Comparison of ENCODE assay signal across 12 cellular contexts in genomic region chr4:128525939-128526630, GRCh38.
DNase-seq lines count a peak whose midpoint lies in the region; ATAC-seq and TF ChIP-seq lines count a peak whose summit lies in the region.
"Had no signal": no experiment of that assay in that cellular context is flagged by ENCODE, and none has a peak within 500 bp of the region (broad histone marks: within the 10 kb centered on the region; RNA-seq: fewer than 3 reads in every experiment).

No MANE protein-coding gene starts in this region.

- CTCF ChIA-PET in CD4-positive, alpha-beta memory T cell (lab: Charles Lee; ENCODE audit: partially characterized antibody) = no interaction called here

- H2BK120ac ChIP-seq in trophoblast cell (ENCODE audit: insufficient read depth, low read length, poor library complexity) = no peak overlapping the region

- no peak overlapping the region for H3K23ac ChIP-seq in trophoblast cell (ENCODE audit: low read length)

- no peak overlapping the region for H3K18ac ChIP-seq in trophoblast cell (ENCODE audit: low read length)

- no peak overlapping the region for H2BK5ac ChIP-seq in trophoblast cell (ENCODE audit: low read depth, low read length, poor library complexity)

- peaks cover 3 to 10% of the 10 kb centered on the region in 2 donors for H3K27me3 Mint-ChIP-seq in CD4-positive, alpha-beta memory T cell

- H3K4me3 ChIP-seq in esophagus squamous epithelium (no peak overlapping the region), trophoblast cell (ENCODE audit: low read depth, low read length) (no peak overlapping the region)
- no peak overlapping the region for H3K4me3 ChIP-seq in CD4-positive, alpha-beta memory T cell (ENCODE audit: low read length in 2 of 2)
- H3K4me3 ChIP-seq: psoas muscle had no signal

- peaks cover 0 to 2% (median 0%) of the 10 kb centered on the region in 8 donors for H3K9me3 Mint-ChIP-seq in CD4-positive, alpha-beta memory T cell

- H2AK5ac ChIP-seq in trophoblast cell (ENCODE audit: low read length) = no peak overlapping the region

- no peaks in the 10 kb centered on the region for H3K36me3 ChIP-seq in esophagus squamous epithelium
- H3K36me3 ChIP-seq in trophoblast cell (ENCODE audit: control insufficient read depth in 1 of 2, insufficient read depth in 2 of 2, low read length in 2 of 2) = no peaks in the 10 kb centered on the region
- no peaks in the 10 kb centered on the region for H3K36me3 ChIP-seq in CD4-positive, alpha-beta memory T cell (ENCODE audit: insufficient read depth, low read length)

- H4K12ac ChIP-seq in trophoblast cell (ENCODE audit: low read depth, low read length) = no peak overlapping the region

- H3K4me2 ChIP-seq in trophoblast cell (ENCODE audit: low read length) = peak overlapping the region; percentile 17

- POLR2A ChIA-PET in CD4-positive, alpha-beta memory T cell (lab: Charles Lee; ENCODE audit: partially characterized antibody) = no interaction called here

- H3K9me3 ChIP-seq in esophagus squamous epithelium (no peaks in the 10 kb centered on the region), trophoblast cell (ENCODE audit: insufficient read depth, low read depth, low read length) (no peaks in the 10 kb centered on the region)
- H3K9me3 ChIP-seq in CD4-positive, alpha-beta memory T cell (ENCODE audit: control insufficient read depth in 1 of 2, low read length in 2 of 2) = no peaks in the 10 kb centered on the region
- H3K9me3 ChIP-seq: psoas muscle had no signal

- intact Hi-C loops in esophagus squamous epithelium (cut with DNase I) = no loop called here
- intact Hi-C loops in CD4-positive, alpha-beta memory T cell (cut with micrococcal nuclease) = no loop called here

- no peak for TF ChIP-seq CTCF in esophagus squamous epithelium (IDR thresholded peaks at IDR 0.05)

- peaks cover 0 to 1% (median 0%) of the 10 kb centered on the region in 4 donors for H3K4me1 Mint-ChIP-seq in CD4-positive, alpha-beta memory T cell

- no peak overlapping the region for H3K4me3 Mint-ChIP-seq in CD4-positive, alpha-beta memory T cell

- H3K36me3 Mint-ChIP-seq in CD4-positive, alpha-beta memory T cell = no peaks in the 10 kb centered on the region

- H2BK12ac ChIP-seq in trophoblast cell (ENCODE audit: low read length) = no peak overlapping the region

- H3K14ac ChIP-seq in trophoblast cell (ENCODE audit: low read length) = no peak overlapping the region

- no peak for ATAC-seq in HG03354 (IDR thresholded peaks at IDR 0.05; ENCODE audit: poor library complexity, severe bottlenecking, unreplicated experiment)
- ATAC-seq: Panc1, psoas muscle had no signal

- no peak overlapping the region for H4K8ac ChIP-seq in trophoblast cell (ENCODE audit: low read depth, low read length)

- H3K27ac Mint-ChIP-seq in CD4-positive, alpha-beta memory T cell = no peak overlapping the region

- no peak overlapping the region for H2AFZ ChIP-seq in trophoblast cell (ENCODE audit: insufficient read depth, low read length, poor library complexity)

- no peak overlapping the region for H4K91ac ChIP-seq in trophoblast cell (ENCODE audit: low read depth, low read length)

- H3K27me3 ChIP-seq in esophagus squamous epithelium (no peaks in the 10 kb centered on the region), trophoblast cell (ENCODE audit: insufficient read depth, low read length) (no peaks in the 10 kb centered on the region)
- no peaks in the 10 kb centered on the region for H3K27me3 ChIP-seq in CD4-positive, alpha-beta memory T cell (ENCODE audit: insufficient read depth, low read length)

- no peak for TF ChIP-seq POLR2A in esophagus squamous epithelium (IDR thresholded peaks at IDR 0.05)

- H3K9ac ChIP-seq in trophoblast cell (ENCODE audit: low read length) = no peak overlapping the region

- H3K4me1 ChIP-seq in esophagus squamous epithelium (peaks cover 8 to 41% (median 22%) of the 10 kb centered on the region in 3 donors), trophoblast cell (ENCODE audit: control insufficient read depth in 1 of 2, insufficient read depth in 2 of 2, low read length in 2 of 2) (peaks cover 11 to 23% of the 10 kb centered on the region in 2 experiments)
- no peaks in the 10 kb centered on the region for H3K4me1 ChIP-seq in CD4-positive, alpha-beta memory T cell (ENCODE audit: insufficient read depth, low read length)

- DNase-seq in DMS 273 (lab: John Stamatoyannopoulos, UW; ENCODE audit: unreplicated experiment) (peak; percentile 63), OCI-M1 (lab: John Stamatoyannopoulos, UW) (peak; percentile 49), esophagus squamous epithelium (lab: John Stamatoyannopoulos, UW) (no peak), trophoblast cell (peak; percentile 59 to 93), NCI-H2227 (lab: John Stamatoyannopoulos, UW; ENCODE audit: unreplicated experiment) (no peak), NCI-H1092 treated with DMSO at 0.1 percent for 48 hours (lab: John Stamatoyannopoulos, UW) (no peak)
- no peak for DNase-seq in CD4-positive, alpha-beta memory T cell
- DNase-seq: activated gamma-delta T cell treated with Interleukin-2 at 50 U/mL for 16 hours, DND-41, psoas muscle had no signal

- H3K27ac ChIP-seq in esophagus squamous epithelium (peak overlapping the region; percentile 51 to 85 (median 71)), trophoblast cell (ENCODE audit: low read depth, low read length) (peak overlapping the region; percentile 90)
- H3K27ac ChIP-seq in CD4-positive, alpha-beta memory T cell (ENCODE audit: low read depth, low read length) = no peak overlapping the region
- H3K27ac ChIP-seq: psoas muscle had no signal

- no peaks in the 10 kb centered on the region for H3K79me2 ChIP-seq in trophoblast cell (ENCODE audit: control insufficient read depth, insufficient read depth, low read length, poor library complexity)

- H3K79me1 ChIP-seq in trophoblast cell (ENCODE audit: low read length) = peaks cover 23% of the 10 kb centered on the region

- no peak overlapping the region for H3K4ac ChIP-seq in trophoblast cell (ENCODE audit: low read depth, low read length)

- WGBS in esophagus squamous epithelium, 2 donors = 6 to 20% methylated on average over 1 of the region's 1 CpG
- WGBS in trophoblast cell (ENCODE audit: extremely low coverage, insufficient coverage, insufficient read length) = no CpG with 5 or more reads among the region's 1 CpG

Comparison
In these comparisons a context has a peak if more than half of its experiments do, and no peak if none do; other contexts are left out.
1. DNase-seq: peak in DMS 273 (single experiment), OCI-M1 (single experiment) and trophoblast cell (2 of 2); none in esophagus squamous epithelium (single experiment), NCI-H2227 (single experiment), CD4-positive, alpha-beta memory T cell (0 of 5) and NCI-H1092 treated with DMSO at 0.1 percent for 48 hours (single experiment).